ENCODE assay signal across 8 cellular contexts in genomic region chr9:133459476-133460404, GRCh38. TPM values are rescaled to one million over a fixed set of nuclear protein-coding genes. Genes with fewer than 3 reads are reported as not detected.
A peak's percentile ranks its signal among the peaks of the same experiment; 100 is the strongest.
DNase-seq lines count a peak whose midpoint lies in the region; ATAC-seq and TF ChIP-seq lines count a peak whose summit lies in the region.

Gene CACFD1, plus strand, starts transcription at chr9:133459978. Its CDS starts 89 bp downstream, at chr9:133460067.

- peak within 1 kb of the TSS; percentile 83 for H3K27ac Mint-ChIP-seq in nephron progenitor cell

- H3F3A ChIP-seq in Loucy (ENCODE audit: low read depth): no peaks in the 10 kb centered on the region

- peak; percentile 86 for ATAC-seq in stimulated activated naive CD8-positive, alpha-beta T cell treated with anti-CD3 and anti-CD28 coated beads, Interleukin-15, Interleukin-2, amounts not matched to agents 100 U/mL and 50 U/mL, for 24 hours

- no peaks in the 10 kb centered on the region for H3K36me3 ChIP-seq in Loucy (ENCODE audit: insufficient read depth, low read length)

- H3K27me3 ChIP-seq in Loucy (ENCODE audit: insufficient read depth, low read length, poor library complexity, severe bottlenecking): no peaks in the 10 kb centered on the region

- CTCF ChIA-PET in RWPE1 (lab: Yijun Ruan, JAX): interaction anchor here (0.7 to 0.8 kb wide), 3 partner anchors 30 to 71 kb away, joined by 3 read pairs; no protein-coding TSS in a partner anchor

- H3K4me1 Mint-ChIP-seq in nephron progenitor cell: peaks cover 47% of the 10 kb centered on the region

- H3K9me3 ChIP-seq in Loucy (ENCODE audit: insufficient read depth, low read depth, low read length): no peaks in the 10 kb centered on the region

- POLR2A ChIA-PET in RWPE1 (lab: Yijun Ruan, JAX; ENCODE audit: low non-redundant PET): interaction anchor here (0.6 to 1.1 kb wide), 2 partner anchors 19 to 430 kb away, joined by 3 read pairs; partner anchors contain the start of gene SLC2A6

- TF ChIP-seq CTCF in Loucy (conservative IDR thresholded peaks at IDR 0.05; ENCODE audit: low read length) (no peak), RWPE1 (conservative IDR thresholded peaks at IDR 0.05; ENCODE audit: low read depth) (no peak), nephron progenitor cell (IDR thresholded peaks at IDR 0.05) (no peak)

- H3K4me3 Mint-ChIP-seq in nephron progenitor cell: peak within 1 kb of the TSS; percentile 87

- H3K9me3 Mint-ChIP-seq in nephron progenitor cell: no peaks in the 10 kb centered on the region

- peaks cover 24% of the 10 kb centered on the region; the same call in 1 of the 2 replicates for H3K79me2 ChIP-seq in Loucy (ENCODE audit: insufficient read depth, low read length)

- peaks cover 3% of the 10 kb centered on the region for H3K27me3 Mint-ChIP-seq in nephron progenitor cell (ENCODE audit: low read depth, poor library complexity)

- H3K27ac ChIP-seq in RWPE1: peak within 1 kb of the TSS; percentile 91

- peaks cover 16% of the 10 kb centered on the region for H4K20me1 ChIP-seq in Loucy (ENCODE audit: insufficient read depth, low read length, poor library complexity, severe bottlenecking)

- H3K9me2 ChIP-seq in Loucy (replicated peaks; ENCODE audit: low read depth, low read length): no peaks in the 10 kb centered on the region

- peak within 1 kb of the TSS; percentile 77 for H3K4me3 ChIP-seq in Loucy (ENCODE audit: low read length, poor library complexity, severe bottlenecking)

- DNase-seq in Daoy (ENCODE audit: low read depth) (peak; percentile 97), H4 (ENCODE audit: low spot score) (peak; percentile 88), RWPE1 (ENCODE audit: low spot score) (peak; percentile 99), fibroblast of the conjunctiva (ENCODE audit: low read depth) (peak; percentile 76), nephron progenitor cell (peak; percentile 99)
- peak; percentile 97 for DNase-seq in activated effector memory CD4-positive, alpha-beta T cell treated with anti-CD3 and anti-CD28 coated beads, Interleukin-2, amount 50 U/mL, for 16 hours
- DNase-seq in stimulated activated naive CD8-positive, alpha-beta T cell treated with anti-CD3 and anti-CD28 coated beads, Interleukin-15, Interleukin-2, amounts not matched to agents 100 U/mL and 50 U/mL, for 24 hours: peak; percentile 94

- peaks cover 29% of the 10 kb centered on the region for H3K4me1 ChIP-seq in Loucy (ENCODE audit: insufficient read depth, low read length, poor library complexity, severe bottlenecking)

- peak within 1 kb of the TSS; percentile 73 for H3K9ac ChIP-seq in Loucy (ENCODE audit: low read depth, low read length, poor library complexity, severe bottlenecking)

- H3K4me2 ChIP-seq in Loucy (ENCODE audit: low read depth, low read length, poor library complexity, severe bottlenecking): peak within 1 kb of the TSS; percentile 87

- peak within 1 kb of the TSS; percentile 80 for H2AFZ ChIP-seq in Loucy (ENCODE audit: low read length)

- H3K36me3 Mint-ChIP-seq in nephron progenitor cell (ENCODE audit: low read depth): no peaks in the 10 kb centered on the region

RNA-seq across cellular contexts. Expression of gene CACFD1, which starts in this region (rescaled TPM):
- 2.6 and 3.8 TPM in 2 replicates for total RNA-seq in Daoy (2014; rRNA removed; shearing (Covaris generic))
- total RNA-seq in H4 (2014; rRNA removed; shearing (Covaris generic)): 2.5 TPM in 2 replicates

Comparison
In these comparisons a context has a peak if more than half of its experiments do, and no peak if none do; other contexts are left out.
1. Peak in every context shown above with its lines: DNase-seq, ATAC-seq, H3K4me3 ChIP-seq and H3K27ac ChIP-seq.